9 cellular contexts compared by ENCODE assay signal in genomic region chrX:47751670-47752069, GRCh38.
DNase-seq lines count a peak whose midpoint lies in the region; ATAC-seq, FAIRE-seq and TF ChIP-seq lines count a peak whose summit lies in the region.
"Had no signal": no experiment of that assay in that cellular context is flagged by ENCODE, and none has a peak within 500 bp of the region (broad histone marks: within the 10 kb centered on the region; RNA-seq: fewer than 3 reads in every experiment).

No MANE protein-coding gene starts in this region.

- RAD21 ChIA-PET in GM12878 (lab: Charles Lee; ENCODE audit: unreplicated experiment): interaction anchor here (1.0 kb wide), 1 partner anchor 255 kb away, joined by 5 read pairs; no protein-coding TSS in a partner anchor

- 6% methylated on average over 6 of the region's 6 CpGs for WGBS in GM12878 (ENCODE audit: insufficient coverage, insufficient replicate concordance, low lambda C conversion rate, missing lambda C conversion rate)

- no peaks in the 10 kb centered on the region for H3K9me3 Mint-ChIP-seq in naive thymus-derived CD8-positive, alpha-beta T cell
- H3K9me3 Mint-ChIP-seq: activated naive CD4-positive, alpha-beta T cell treated with anti-CD3 and anti-CD28 coated beads, Interleukin-2, amount 50 U/mL, for 72 hours had no signal

- BruUV-seq in GM12878 (replicated peaks; lab: Mats Ljungman, UMichigan): no TSS peak

- H3K9me3 ChIP-seq in Peyer's patch (no peaks in the 10 kb centered on the region), GM12878 (replicated peaks; ENCODE audit: control insufficient read depth, insufficient read depth, low read length) (no peaks in the 10 kb centered on the region)

- H4K20me1 ChIP-seq in GM12878 (ENCODE audit: control insufficient read depth, insufficient read depth): no peaks in the 10 kb centered on the region

- no peaks in the 10 kb centered on the region for H3K36me3 Mint-ChIP-seq in naive thymus-derived CD8-positive, alpha-beta T cell
- H3K36me3 Mint-ChIP-seq: activated naive CD4-positive, alpha-beta T cell treated with anti-CD3 and anti-CD28 coated beads, Interleukin-2, amount 50 U/mL, for 72 hours had no signal

- peak; percentile 59 for TF ChIP-seq RAD21 in GM12878 (IDR thresholded peaks at IDR 0.05; ENCODE audit: insufficient read depth, low read depth, low read length)

- no peak overlapping the region for H3K27ac ChIP-seq in 22Rv1
- H3K27ac ChIP-seq in Peyer's patch: no peak overlapping the region
- no peak overlapping the region for H3K27ac ChIP-seq in GM12878 (ENCODE audit: control insufficient read depth, insufficient read depth)

- H3K27ac Mint-ChIP-seq in naive thymus-derived CD8-positive, alpha-beta T cell: no peak overlapping the region
- H3K27ac Mint-ChIP-seq: activated naive CD4-positive, alpha-beta T cell treated with anti-CD3 and anti-CD28 coated beads, Interleukin-2, amount 50 U/mL, for 72 hours had no signal

- SMC1A ChIA-PET in GM12878 (lab: Charles Lee; ENCODE audit: uncharacterized antibody, unreplicated experiment): interaction anchor here (0.6 kb wide), 1 partner anchor 103 kb away, joined by 3 read pairs; no protein-coding TSS in a partner anchor

- H2AFZ ChIP-seq in GM12878 (ENCODE audit: control insufficient read depth, low read depth, low read length): no peak overlapping the region

- TF ChIP-seq CTCF in 22Rv1 (IDR thresholded peaks at IDR 0.05): peak; percentile 45
- TF ChIP-seq CTCF in Peyer's patch (IDR thresholded peaks at IDR 0.05): peak in 4 of 6 experiments; percentile 12 to 54 (median 43)
- TF ChIP-seq CTCF in GM12878 (IDR thresholded peaks at IDR 0.05 in 2 of 3, conservative IDR thresholded peaks at IDR 0.05 in 1 of 3; ENCODE audit: control insufficient read depth in 2 of 3, extremely low read depth in 1 of 3, insufficient read depth in 1 of 3, low read depth in 3 of 3, low read length in 3 of 3): peak; percentile 36 to 49 (median 48); a peak in 4 of 6 replicates

- CTCF ChIA-PET in GM12878 (lab: Yijun Ruan, JAX): interaction anchor here (0.7 to 1.3 kb wide), 2 partner anchors 48 to 103 kb away, joined by 3 read pairs; no protein-coding TSS in a partner anchor

- no peaks in the 10 kb centered on the region for H3K36me3 ChIP-seq in Peyer's patch
- no peaks in the 10 kb centered on the region for H3K36me3 ChIP-seq in GM12878 (ENCODE audit: control insufficient read depth in 2 of 2, insufficient read depth in 2 of 2, low read length in 1 of 2)

- TF ChIP-seq POLR2A in GM12891 (IDR thresholded peaks at IDR 0.05; ENCODE audit: low read depth, low read length) (no peak), Peyer's patch (IDR thresholded peaks at IDR 0.05) (no peak), GM12878 (IDR thresholded peaks at IDR 0.05; ENCODE audit: low read depth, low read length) (no peak)

- no peak overlapping the region for H3K4me3 Mint-ChIP-seq in naive thymus-derived CD8-positive, alpha-beta T cell

- H3K27me3 ChIP-seq in Peyer's patch (no peaks in the 10 kb centered on the region), GM12878 (replicated peaks in 1 of 2; ENCODE audit: control insufficient read depth in 2 of 2, insufficient read depth in 2 of 2, low read length in 1 of 2) (no peaks in the 10 kb centered on the region)

- in situ Hi-C loops in GM12878 (cut with MboI): no loop called here

- H3K79me2 ChIP-seq in GM12878 (ENCODE audit: control insufficient read depth, insufficient read depth, low read length): no peaks in the 10 kb centered on the region

- no peak overlapping the region for H3K4me2 ChIP-seq in GM12878 (ENCODE audit: control insufficient read depth, insufficient read depth)

- H3K9ac ChIP-seq in GM12878 (ENCODE audit: control insufficient read depth, insufficient read depth, low read length): no peak overlapping the region

- FAIRE-seq in GM12891 (lab: Jason Lieb, UNC) (peak; percentile 47), GM12878 (lab: Jason Lieb, UNC) (no peak)

- no peak for TF ChIP-seq EP300 in GM12878 (IDR thresholded peaks at IDR 0.05; ENCODE audit: borderline replicate concordance in 1 of 2, control insufficient read depth in 1 of 2, low read depth in 2 of 2, low read length in 2 of 2)

- POLR2A ChIA-PET in GM12878 (lab: Charles Lee): no interaction called here
- POLR2A ChIA-PET in naive thymus-derived CD8-positive, alpha-beta T cell (lab: Charles Lee): no interaction called here

- H3K4me3 ChIP-seq in Peyer's patch (no peak overlapping the region), GM12878 (no peak overlapping the region)

- DNase-seq in GM12891 (ENCODE audit: insufficient read length, low spot score) (no peak), Peyer's patch (peak in 2 of 3 donors; percentile 55 to 57), GM12878 (ENCODE audit: low read depth, low spot score) (no peak), C1 segment of cervical spinal cord (lab: John Stamatoyannopoulos, UW) (no peak)
- DNase-seq in naive thymus-derived CD8-positive, alpha-beta T cell: peak in 6 of 10 donors; percentile 4 to 60 (median 9)

- intact Hi-C loops in GM12878 (cut with micrococcal nuclease; ENCODE audit: unreplicated experiment): loop anchor here (5.0 kb wide), 2 partner anchors 189 to 559 kb away; partner anchors contain the start of genes ARAF and UBA1

- H3K4me1 ChIP-seq in Peyer's patch (no peaks in the 10 kb centered on the region), GM12878 (ENCODE audit: control insufficient read depth, insufficient read depth, low read length) (no peaks in the 10 kb centered on the region)

- H3K4me1 Mint-ChIP-seq in naive thymus-derived CD8-positive, alpha-beta T cell: no peaks in the 10 kb centered on the region

- peaks cover 0 to 9% (median 2%) of the 10 kb centered on the region in 5 donors for H3K27me3 Mint-ChIP-seq in naive thymus-derived CD8-positive, alpha-beta T cell

- ATAC-seq in GM12878 (peak; percentile 79), HG03342 (IDR thresholded peaks at IDR 0.05; ENCODE audit: unreplicated experiment) (no peak), HG02759 (IDR thresholded peaks at IDR 0.05; ENCODE audit: unreplicated experiment) (no peak)
- no peak for ATAC-seq in naive thymus-derived CD8-positive, alpha-beta T cell

TF ChIP-seq in GM12891, 5 proteins besides CTCF, POLR2A, EP300 and RAD21:
- TF ChIP-seq SPI1 (IDR thresholded peaks at IDR 0.05; ENCODE audit: low read depth, low read length) (no peak), TAF1 (IDR thresholded peaks at IDR 0.05; ENCODE audit: low read depth, low read length) (no peak), POU2F2 (IDR thresholded peaks at IDR 0.05; ENCODE audit: low read depth, low read length) (no peak), POLR2AphosphoS5 (IDR thresholded peaks at IDR 0.05; ENCODE audit: low read depth, low read length) (no peak), PAX5 (IDR thresholded peaks at IDR 0.05; ENCODE audit: insufficient read depth, low read length, severe bottlenecking) (no peak)

TF ChIP-seq in GM12878, 131 proteins besides CTCF, POLR2A, EP300 and RAD21:
- TF ChIP-seq PKNOX1 (IDR thresholded peaks at IDR 0.05) (peak; percentile 17; the same call in 1 of the 2 replicates), NR2C1 (IDR thresholded peaks at IDR 0.05) (no peak), ELK1 (IDR thresholded peaks at IDR 0.05; ENCODE audit: low read depth, low read length) (no peak), DPF2 (IDR thresholded peaks at IDR 0.05) (no peak), MLLT1 (IDR thresholded peaks at IDR 0.05) (no peak)

Comparison
In these comparisons a context has a peak if more than half of its experiments do, and no peak if none do; other contexts are left out.
1. DNase-seq: peak in Peyer's patch (2 of 3) and naive thymus-derived CD8-positive, alpha-beta T cell (6 of 10); none in GM12891 (single experiment), GM12878 (single experiment) and C1 segment of cervical spinal cord (0 of 14).
2. Peak in every context shown above with its lines, with median percentiles within 50 percentile points of each other: CTCF ChIP-seq.